1 cellular context compared by ENCODE assay signal in genomic region chr16:72442381-72443158, GRCh38.
TF ChIP-seq lines count a peak whose summit lies in the region.

No MANE protein-coding gene starts in this region.

TF ChIP-seq in HepG2, 621 proteins besides CTCF, POLR2A, EP300 and RAD21 (continued from another document and continues in another):
- peak; percentile 95 for TF ChIP-seq ARID5B (CRISPR knock-in tag; IDR thresholded peaks at IDR 0.05)
- TF ChIP-seq ATF5 (CRISPR knock-in tag; IDR thresholded peaks at IDR 0.05; ENCODE audit: low read depth) = no peak
- TF ChIP-seq BRCA1 (CRISPR knock-in tag; IDR thresholded peaks at IDR 0.05) = no peak; the same call in 1 of the 2 replicates
- peak; percentile 64 for TF ChIP-seq SAP130 (CRISPR knock-in tag; IDR thresholded peaks at IDR 0.05; ENCODE audit: low read depth)
- TF ChIP-seq SP140L (CRISPR knock-in tag; IDR thresholded peaks at IDR 0.05; ENCODE audit: borderline replicate concordance) = 0 out of 2 replicates have a peak, but pooled peaks have one; percentile 75
- peak; percentile 47 for TF ChIP-seq KAT8 (CRISPR knock-in tag; IDR thresholded peaks at IDR 0.05)
- TF ChIP-seq CC2D1A (CRISPR knock-in tag; IDR thresholded peaks at IDR 0.05) = no peak
- TF ChIP-seq HNF4G (IDR thresholded peaks at IDR 0.05; ENCODE audit: borderline replicate concordance, low read depth, low read length) = peak; percentile 91
- TF ChIP-seq HNF4G (CRISPR knock-in tag; IDR thresholded peaks at IDR 0.05; ENCODE audit: borderline replicate concordance, low read depth) = peak; percentile 45; the same call in 1 of the 2 replicates
- TF ChIP-seq ZNF616 (CRISPR knock-in tag; IDR thresholded peaks at IDR 0.05; ENCODE audit: low read depth) = no peak
- peak; percentile 86; the same call in 1 of the 2 replicates for TF ChIP-seq EHMT2 (IDR thresholded peaks at IDR 0.05; ENCODE audit: borderline replicate concordance, low read depth, low read length)
- TF ChIP-seq, protein P1, sequence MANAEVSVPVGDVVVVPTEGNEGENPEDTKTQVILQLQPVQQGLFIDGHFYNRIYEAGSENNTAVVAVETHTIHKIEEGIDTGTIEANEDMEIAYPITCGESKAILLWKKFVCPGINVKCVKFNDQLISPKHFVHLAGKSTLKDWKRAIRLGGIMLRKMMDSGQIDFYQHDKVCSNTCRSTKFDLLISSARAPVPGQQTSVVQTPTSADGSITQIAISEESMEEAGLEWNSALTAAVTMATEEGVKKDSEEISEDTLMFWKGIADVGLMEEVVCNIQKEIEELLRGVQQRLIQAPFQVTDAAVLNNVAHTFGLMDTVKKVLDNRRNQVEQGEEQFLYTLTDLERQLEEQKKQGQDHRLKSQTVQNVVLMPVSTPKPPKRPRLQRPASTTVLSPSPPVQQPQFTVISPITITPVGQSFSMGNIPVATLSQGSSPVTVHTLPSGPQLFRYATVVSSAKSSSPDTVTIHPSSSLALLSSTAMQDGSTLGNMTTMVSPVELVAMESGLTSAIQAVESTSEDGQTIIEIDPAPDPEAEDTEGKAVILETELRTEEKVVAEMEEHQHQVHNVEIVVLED (CRISPR knock-in tag; IDR thresholded peaks at IDR 0.05; ENCODE audit: borderline replicate concordance) = no peak
- no peak for TF ChIP-seq SAFB2 (CRISPR knock-in tag; IDR thresholded peaks at IDR 0.05; ENCODE audit: borderline replicate concordance, low read depth)
- TF ChIP-seq ZSCAN9 (CRISPR knock-in tag; IDR thresholded peaks at IDR 0.05; ENCODE audit: borderline replicate concordance) = 0 out of 2 replicates have a peak, but pooled peaks have one; percentile 44
- TF ChIP-seq PREB (CRISPR knock-in tag; IDR thresholded peaks at IDR 0.05) = no peak
- TF ChIP-seq FOXO1 (CRISPR knock-in tag; IDR thresholded peaks at IDR 0.05) = no peak; the same call in 1 of the 2 replicates
- TF ChIP-seq, protein P2, sequence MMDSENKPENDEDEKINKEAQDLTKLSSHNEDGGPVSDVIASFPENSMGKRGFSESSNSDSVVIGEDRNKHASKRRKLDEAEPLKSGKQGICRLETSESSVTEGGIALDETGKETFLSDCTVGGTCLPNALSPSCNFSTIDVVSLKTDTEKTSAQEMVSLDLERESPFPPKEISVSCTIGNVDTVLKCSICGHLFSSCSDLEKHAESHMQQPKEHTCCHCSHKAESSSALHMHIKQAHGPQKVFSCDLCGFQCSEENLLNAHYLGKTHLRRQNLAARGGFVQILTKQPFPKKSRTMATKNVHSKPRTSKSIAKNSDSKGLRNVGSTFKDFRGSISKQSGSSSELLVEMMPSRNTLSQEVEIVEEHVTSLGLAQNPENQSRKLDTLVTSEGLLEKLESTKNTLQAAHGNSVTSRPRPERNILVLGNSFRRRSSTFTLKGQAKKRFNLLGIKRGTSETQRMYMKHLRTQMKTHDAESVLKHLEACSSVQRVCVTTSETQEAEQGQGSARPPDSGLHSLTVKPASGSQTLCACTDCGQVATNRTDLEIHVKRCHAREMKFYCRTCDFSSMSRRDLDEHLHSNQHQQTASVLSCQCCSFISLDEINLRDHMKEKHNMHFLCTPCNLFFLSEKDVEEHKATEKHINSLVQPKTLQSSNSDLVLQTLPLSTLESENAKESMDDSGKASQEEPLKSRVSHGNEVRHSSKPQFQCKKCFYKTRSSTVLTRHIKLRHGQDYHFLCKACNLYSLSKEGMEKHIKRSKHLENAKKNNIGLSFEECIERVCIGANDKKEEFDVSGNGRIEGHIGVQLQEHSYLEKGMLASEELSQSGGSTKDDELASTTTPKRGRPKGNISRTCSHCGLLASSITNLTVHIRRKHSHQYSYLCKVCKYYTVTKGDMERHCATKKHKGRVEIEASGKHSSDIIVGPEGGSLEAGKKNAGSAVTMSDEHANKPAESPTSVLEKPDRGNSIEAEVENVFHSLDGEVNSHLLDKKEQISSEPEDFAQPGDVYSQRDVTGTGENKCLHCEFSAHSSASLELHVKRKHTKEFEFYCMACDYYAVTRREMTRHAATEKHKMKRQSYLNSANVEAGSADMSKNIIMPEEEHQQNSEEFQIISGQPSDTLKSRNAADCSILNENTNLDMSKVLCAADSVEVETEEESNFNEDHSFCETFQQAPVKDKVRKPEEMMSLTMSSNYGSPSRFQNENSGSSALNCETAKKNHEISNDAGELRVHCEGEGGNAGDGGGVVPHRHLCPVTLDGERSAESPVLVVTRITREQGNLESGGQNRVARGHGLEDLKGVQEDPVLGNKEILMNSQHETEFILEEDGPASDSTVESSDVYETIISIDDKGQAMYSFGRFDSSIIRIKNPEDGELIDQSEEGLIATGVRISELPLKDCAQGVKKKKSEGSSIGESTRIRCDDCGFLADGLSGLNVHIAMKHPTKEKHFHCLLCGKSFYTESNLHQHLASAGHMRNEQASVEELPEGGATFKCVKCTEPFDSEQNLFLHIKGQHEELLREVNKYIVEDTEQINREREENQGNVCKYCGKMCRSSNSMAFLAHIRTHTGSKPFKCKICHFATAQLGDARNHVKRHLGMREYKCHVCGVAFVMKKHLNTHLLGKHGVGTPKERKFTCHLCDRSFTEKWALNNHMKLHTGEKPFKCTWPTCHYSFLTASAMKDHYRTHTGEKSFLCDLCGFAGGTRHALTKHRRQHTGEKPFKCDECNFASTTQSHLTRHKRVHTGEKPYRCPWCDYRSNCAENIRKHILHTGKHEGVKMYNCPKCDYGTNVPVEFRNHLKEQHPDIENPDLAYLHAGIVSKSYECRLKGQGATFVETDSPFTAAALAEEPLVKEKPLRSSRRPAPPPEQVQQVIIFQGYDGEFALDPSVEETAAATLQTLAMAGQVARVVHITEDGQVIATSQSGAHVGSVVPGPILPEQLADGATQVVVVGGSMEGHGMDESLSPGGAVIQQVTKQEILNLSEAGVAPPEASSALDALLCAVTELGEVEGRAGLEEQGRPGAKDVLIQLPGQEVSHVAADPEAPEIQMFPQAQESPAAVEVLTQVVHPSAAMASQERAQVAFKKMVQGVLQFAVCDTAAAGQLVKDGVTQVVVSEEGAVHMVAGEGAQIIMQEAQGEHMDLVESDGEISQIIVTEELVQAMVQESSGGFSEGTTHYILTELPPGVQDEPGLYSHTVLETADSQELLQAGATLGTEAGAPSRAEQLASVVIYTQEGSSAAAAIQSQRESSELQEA (CRISPR knock-in tag; IDR thresholded peaks at IDR 0.05; ENCODE audit: not compliant biosample characterization) = no peak
- TF ChIP-seq HCFC1 (IDR thresholded peaks at IDR 0.05; ENCODE audit: low read depth, low read length) = no peak
- TF ChIP-seq, protein P3, sequence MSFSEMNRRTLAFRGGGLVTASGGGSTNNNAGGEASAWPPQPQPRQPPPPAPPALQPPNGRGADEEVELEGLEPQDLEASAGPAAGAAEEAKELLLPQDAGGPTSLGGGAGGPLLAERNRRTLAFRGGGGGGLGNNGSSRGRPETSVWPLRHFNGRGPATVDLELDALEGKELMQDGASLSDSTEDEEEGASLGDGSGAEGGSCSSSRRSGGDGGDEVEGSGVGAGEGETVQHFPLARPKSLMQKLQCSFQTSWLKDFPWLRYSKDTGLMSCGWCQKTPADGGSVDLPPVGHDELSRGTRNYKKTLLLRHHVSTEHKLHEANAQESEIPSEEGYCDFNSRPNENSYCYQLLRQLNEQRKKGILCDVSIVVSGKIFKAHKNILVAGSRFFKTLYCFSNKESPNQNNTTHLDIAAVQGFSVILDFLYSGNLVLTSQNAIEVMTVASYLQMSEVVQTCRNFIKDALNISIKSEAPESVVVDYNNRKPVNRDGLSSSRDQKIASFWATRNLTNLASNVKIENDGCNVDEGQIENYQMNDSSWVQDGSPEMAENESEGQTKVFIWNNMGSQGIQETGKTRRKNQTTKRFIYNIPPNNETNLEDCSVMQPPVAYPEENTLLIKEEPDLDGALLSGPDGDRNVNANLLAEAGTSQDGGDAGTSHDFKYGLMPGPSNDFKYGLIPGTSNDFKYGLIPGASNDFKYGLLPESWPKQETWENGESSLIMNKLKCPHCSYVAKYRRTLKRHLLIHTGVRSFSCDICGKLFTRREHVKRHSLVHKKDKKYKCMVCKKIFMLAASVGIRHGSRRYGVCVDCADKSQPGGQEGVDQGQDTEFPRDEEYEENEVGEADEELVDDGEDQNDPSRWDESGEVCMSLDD (CRISPR knock-in tag; IDR thresholded peaks at IDR 0.05; ENCODE audit: borderline replicate concordance) = no peak
- TF ChIP-seq, protein P4, sequence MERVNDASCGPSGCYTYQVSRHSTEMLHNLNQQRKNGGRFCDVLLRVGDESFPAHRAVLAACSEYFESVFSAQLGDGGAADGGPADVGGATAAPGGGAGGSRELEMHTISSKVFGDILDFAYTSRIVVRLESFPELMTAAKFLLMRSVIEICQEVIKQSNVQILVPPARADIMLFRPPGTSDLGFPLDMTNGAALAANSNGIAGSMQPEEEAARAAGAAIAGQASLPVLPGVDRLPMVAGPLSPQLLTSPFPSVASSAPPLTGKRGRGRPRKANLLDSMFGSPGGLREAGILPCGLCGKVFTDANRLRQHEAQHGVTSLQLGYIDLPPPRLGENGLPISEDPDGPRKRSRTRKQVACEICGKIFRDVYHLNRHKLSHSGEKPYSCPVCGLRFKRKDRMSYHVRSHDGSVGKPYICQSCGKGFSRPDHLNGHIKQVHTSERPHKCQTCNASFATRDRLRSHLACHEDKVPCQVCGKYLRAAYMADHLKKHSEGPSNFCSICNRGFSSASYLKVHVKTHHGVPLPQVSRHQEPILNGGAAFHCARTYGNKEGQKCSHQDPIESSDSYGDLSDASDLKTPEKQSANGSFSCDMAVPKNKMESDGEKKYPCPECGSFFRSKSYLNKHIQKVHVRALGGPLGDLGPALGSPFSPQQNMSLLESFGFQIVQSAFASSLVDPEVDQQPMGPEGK (CRISPR knock-in tag; IDR thresholded peaks at IDR 0.05) = peak; percentile 45; the same call in 1 of the 2 replicates
- TF ChIP-seq HDAC1 (CRISPR knock-in tag; IDR thresholded peaks at IDR 0.05) = 0 out of 2 replicates have a peak, but pooled peaks have one; percentile 35
- TF ChIP-seq ARID3A (IDR thresholded peaks at IDR 0.05; ENCODE audit: low read depth, low read length) = peak; percentile 68
- no peak for TF ChIP-seq ZBTB8A (CRISPR knock-in tag; IDR thresholded peaks at IDR 0.05; ENCODE audit: borderline replicate concordance, low read depth)
- peak; percentile 82; the same call in 1 of the 2 replicates for TF ChIP-seq SALL1 (CRISPR knock-in tag; IDR thresholded peaks at IDR 0.05)
- no peak for TF ChIP-seq TOE1 (CRISPR knock-in tag; IDR thresholded peaks at IDR 0.05)
- no peak for TF ChIP-seq E2F2 (CRISPR knock-in tag; IDR thresholded peaks at IDR 0.05; ENCODE audit: borderline replicate concordance)
- TF ChIP-seq SRSF9 (IDR thresholded peaks at IDR 0.05; ENCODE audit: borderline replicate concordance, insufficient read depth, low read depth, low read length, poor library complexity, severe bottlenecking) = no peak
- TF ChIP-seq FLYWCH1 (CRISPR knock-in tag; IDR thresholded peaks at IDR 0.05) = no peak
- peak; percentile 92 for TF ChIP-seq SOX5 (CRISPR knock-in tag; IDR thresholded peaks at IDR 0.05; ENCODE audit: borderline replicate concordance)
- no peak for TF ChIP-seq YY1 (IDR thresholded peaks at IDR 0.05; ENCODE audit: insufficient read depth, insufficient replicate concordance, low read depth, low read length)
